Comparison of ENCODE assay signal across 28 cellular contexts in the genomic region with DNA sequence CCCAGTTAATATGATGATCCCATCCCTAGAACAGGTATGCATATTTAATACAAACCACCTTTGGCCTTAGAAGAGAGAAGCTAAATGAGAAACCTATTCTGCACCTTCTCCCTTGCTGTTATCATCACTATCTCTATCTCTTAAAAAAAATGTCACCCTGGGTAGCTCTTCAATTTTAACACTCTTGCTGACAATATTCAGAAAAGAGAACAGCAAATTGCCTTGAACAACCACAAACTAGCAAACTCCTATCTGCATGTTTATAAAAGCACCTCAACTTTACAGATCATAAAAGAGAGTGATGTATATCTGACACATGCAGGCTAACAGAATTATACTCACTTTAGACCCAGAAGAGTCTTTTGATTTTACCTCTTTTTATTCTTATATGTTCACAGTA. TPM values are rescaled to one million over a fixed set of nuclear protein-coding genes. Genes with fewer than 3 reads are reported as not detected.
DNase-seq lines count a peak whose midpoint lies in the region; ATAC-seq and TF ChIP-seq lines count a peak whose summit lies in the region.
"Had no signal": no experiment of that assay in that cellular context is flagged by ENCODE, and none has a peak within 500 bp of the region (broad histone marks: within the 10 kb centered on the region; RNA-seq: fewer than 3 reads in every experiment).

No MANE protein-coding gene starts in this region.

- POLR2A ChIA-PET in activated naive CD8-positive, alpha-beta T cell treated with anti-CD3 and anti-CD28 coated beads, Interleukin-2, amount 10 ng/mL, durations not matched to agents 7 days and 5 days (lab: Charles Lee): no interaction called here

- no peak overlapping the region for H3K4me3 Mint-ChIP-seq in activated naive CD8-positive, alpha-beta T cell treated with anti-CD3 and anti-CD28 coated beads, Interleukin-2, amount 10 ng/mL, durations not matched to agents 7 days and 5 days
- H3K4me3 Mint-ChIP-seq in activated naive CD8-positive, alpha-beta T cell treated with anti-CD3 and anti-CD28 coated beads for 36 hours: no peak overlapping the region
- no peak overlapping the region for H3K4me3 Mint-ChIP-seq in memory B cell
- H3K4me3 Mint-ChIP-seq: HFFc6, neural progenitor cell had no signal

- DNase-seq in activated naive CD8-positive, alpha-beta T cell treated with anti-CD3 and anti-CD28 coated beads, Interleukin-2, amount 10 ng/mL, durations not matched to agents 7 days and 5 days: no peak
- no peak for DNase-seq in activated naive CD8-positive, alpha-beta T cell treated with anti-CD3 and anti-CD28 coated beads for 36 hours
- DNase-seq in NB4 (ENCODE audit: low read depth) (no peak), memory B cell (ENCODE audit: low spot score in 2 of 2) (no peak), GOT3 (lab: John Stamatoyannopoulos, UW) (no peak), NAMALWA (ENCODE audit: low spot score) (no peak)
- no peak for DNase-seq in stimulated activated CD4-positive, alpha-beta T cell treated with anti-CD3 and anti-CD28 coated beads, Interleukin-15, amount 100 ng/mL, for 24 hours
- DNase-seq: activated gamma-delta T cell treated with Interleukin-2 at 50 U/mL for 16 hours; activated T-cell treated with anti-CD3 and anti-CD28 coated beads, Interleukin-2, amount 50 U/mL, for 1 hour; amygdala; BE2C; Calu3; DMS79 treated with DMSO at 0.1 percent for 48 hours; effector CD4-positive, alpha-beta T cell; HFFc6; islet precursor cell; midbrain; NCI-H1417; NCI-H2029 treated with DMSO at 0.1 percent for 48 hours; NCI-H526 treated with DMSO at 0.1 percent for 48 hours; stimulated activated CD4-positive, alpha-beta T cell treated with anti-CD3 and anti-CD28 coated beads, Interleukin-2, amount 100 ng/mL, for 24 hours; T-helper 1 cell; tibial artery had no signal

- H3K9me3 Mint-ChIP-seq in activated naive CD8-positive, alpha-beta T cell treated with anti-CD3 and anti-CD28 coated beads, Interleukin-2, amount 10 ng/mL, durations not matched to agents 7 days and 5 days: no peaks in the 10 kb centered on the region
- H3K9me3 Mint-ChIP-seq in activated naive CD8-positive, alpha-beta T cell treated with anti-CD3 and anti-CD28 coated beads for 36 hours: no peaks in the 10 kb centered on the region
- H3K9me3 Mint-ChIP-seq in memory B cell: no peaks in the 10 kb centered on the region
- H3K9me3 Mint-ChIP-seq: HFFc6 had no signal

- no peaks in the 10 kb centered on the region for H3K27me3 Mint-ChIP-seq in activated naive CD8-positive, alpha-beta T cell treated with anti-CD3 and anti-CD28 coated beads, Interleukin-2, amount 10 ng/mL, durations not matched to agents 7 days and 5 days
- H3K27me3 Mint-ChIP-seq in activated naive CD8-positive, alpha-beta T cell treated with anti-CD3 and anti-CD28 coated beads for 36 hours: no peaks in the 10 kb centered on the region
- H3K27me3 Mint-ChIP-seq in memory B cell: no peaks in the 10 kb centered on the region

- no peak for TF ChIP-seq CTCF in NB4 (IDR thresholded peaks at IDR 0.05; ENCODE audit: low read depth, low read length)

- peak overlapping the region; percentile 6 for H3K4me3 ChIP-seq in NB4 (ENCODE audit: low read depth, low read length)
- H3K4me3 ChIP-seq: neural progenitor cell, right atrium auricular region, SJSA1, smooth muscle cell, tibial artery had no signal

- H3K36me3 Mint-ChIP-seq in activated naive CD8-positive, alpha-beta T cell treated with anti-CD3 and anti-CD28 coated beads, Interleukin-2, amount 10 ng/mL, durations not matched to agents 7 days and 5 days: peaks cover 23% of the 10 kb centered on the region
- H3K36me3 Mint-ChIP-seq in activated naive CD8-positive, alpha-beta T cell treated with anti-CD3 and anti-CD28 coated beads for 36 hours: peaks cover 11% of the 10 kb centered on the region
- H3K36me3 Mint-ChIP-seq in memory B cell: peaks cover 7% of the 10 kb centered on the region

- H3K27ac Mint-ChIP-seq in activated naive CD8-positive, alpha-beta T cell treated with anti-CD3 and anti-CD28 coated beads, Interleukin-2, amount 10 ng/mL, durations not matched to agents 7 days and 5 days: peak overlapping the region; percentile 3
- H3K27ac Mint-ChIP-seq in activated naive CD8-positive, alpha-beta T cell treated with anti-CD3 and anti-CD28 coated beads for 36 hours: no peak overlapping the region
- peak overlapping the region; percentile 21 for H3K27ac Mint-ChIP-seq in memory B cell
- H3K27ac Mint-ChIP-seq: HFFc6, neural progenitor cell had no signal

- H3K4me1 Mint-ChIP-seq in activated naive CD8-positive, alpha-beta T cell treated with anti-CD3 and anti-CD28 coated beads, Interleukin-2, amount 10 ng/mL, durations not matched to agents 7 days and 5 days: peaks cover 51% of the 10 kb centered on the region
- peaks cover 69% of the 10 kb centered on the region for H3K4me1 Mint-ChIP-seq in activated naive CD8-positive, alpha-beta T cell treated with anti-CD3 and anti-CD28 coated beads for 36 hours
- peaks cover 55% of the 10 kb centered on the region for H3K4me1 Mint-ChIP-seq in memory B cell

- no peak for ATAC-seq in activated naive CD8-positive, alpha-beta T cell treated with anti-CD3 and anti-CD28 coated beads, Interleukin-2, amount 10 ng/mL, durations not matched to agents 7 days and 5 days (ENCODE audit: low read depth)
- ATAC-seq in memory B cell (ENCODE audit: low read depth): no peak
- ATAC-seq: activated CD4-positive, CD25-positive, alpha-beta regulatory T cell treated with anti-CD3 and anti-CD28 coated beads, Interleukin-2, amount 50 U/mL, for 24 hours had no signal

- TF ChIP-seq POLR2A in NB4 (IDR thresholded peaks at IDR 0.05; ENCODE audit: extremely low read depth, insufficient read length): no peak

RNA-seq across cellular contexts. Expression of a gene that starts 7.4 kb away (rescaled TPM):
- total RNA-seq in activated naive CD8-positive, alpha-beta T cell treated with anti-CD3 and anti-CD28 coated beads, Interleukin-2, amount 10 ng/mL, durations not matched to agents 7 days and 5 days: 100 to 1,000 TPM; 139 to 143 TPM
- total RNA-seq in activated naive CD8-positive, alpha-beta T cell treated with anti-CD3 and anti-CD28 coated beads for 36 hours: 100 to 1,000 TPM; 128 to 130 TPM
